Comparison of ENCODE assay signal across 19 cellular contexts in the genomic region with DNA sequence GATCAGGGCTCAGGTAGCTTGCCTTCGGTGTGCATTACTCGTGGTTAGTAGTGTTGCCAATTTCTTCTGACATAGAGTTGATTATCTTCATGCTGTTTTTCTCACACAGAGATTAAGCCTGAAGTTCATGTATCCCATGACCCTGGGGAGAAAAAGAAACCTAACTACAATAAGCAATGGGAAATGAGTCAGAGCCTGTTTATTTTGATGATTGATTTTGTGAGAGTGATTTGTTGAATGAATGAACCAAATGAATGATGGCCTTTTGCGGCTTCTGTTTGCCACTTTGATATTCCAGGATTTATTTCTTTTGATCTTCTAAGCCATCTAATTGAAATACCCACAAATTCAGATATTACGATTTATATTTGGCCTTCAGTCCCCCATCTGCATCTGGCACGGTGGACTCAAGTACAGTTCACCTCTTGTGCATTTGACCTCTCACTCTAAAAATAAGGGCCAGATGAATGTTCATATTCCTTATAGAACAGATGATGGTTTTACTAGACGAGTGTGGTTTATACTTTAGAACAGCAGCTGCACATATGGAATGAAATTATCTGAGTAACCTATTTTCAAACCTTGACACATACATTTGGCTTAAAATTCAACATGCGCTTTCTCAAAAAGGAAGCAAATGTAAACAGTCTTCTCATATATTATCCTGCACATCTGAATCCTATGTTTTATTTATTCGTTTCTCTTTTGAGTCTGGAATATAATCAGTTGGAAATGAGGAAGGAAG.
A peak's percentile ranks its signal among the peaks of the same experiment; 100 is the strongest.
DNase-seq lines count a peak whose midpoint lies in the region; ATAC-seq, FAIRE-seq and TF ChIP-seq lines count a peak whose summit lies in the region.
"Had no signal": no experiment of that assay in that cellular context is flagged by ENCODE, and none has a peak within 500 bp of the region (broad histone marks: within the 10 kb centered on the region; RNA-seq: fewer than 3 reads in every experiment).

No MANE protein-coding gene starts in this region.

- no peaks in the 10 kb centered on the region for H3K36me3 ChIP-seq in left ventricle myocardium inferior
- no peaks in the 10 kb centered on the region for H3K36me3 ChIP-seq in HepG2 (replicated peaks in 1 of 2; ENCODE audit: control insufficient read depth in 1 of 2, insufficient read depth in 2 of 2, low read length in 2 of 2)
- no peaks in the 10 kb centered on the region for H3K36me3 ChIP-seq in neuronal stem cell (replicated peaks in 1 of 2; ENCODE audit: control insufficient read depth in 2 of 2, insufficient read depth in 2 of 2, low read length in 2 of 2)
- H3K36me3 ChIP-seq: thyroid gland had no signal

- H3K9me3 Mint-ChIP-seq in chondrocyte (ENCODE audit: low read depth) = no peaks in the 10 kb centered on the region
- H3K9me3 Mint-ChIP-seq: activated T-helper 2 cell treated with anti-CD3 and anti-CD28 coated beads, Interferon-gamma antibody, Interleukin-2, Interleukin-4, amounts not matched to agents 10 μg/mL and 5 μg/mL and 100 μg/mL, durations not matched to agents 14 hours and 24 hours and 36 hours; nephron progenitor cell; stimulated activated memory B cell treated with anti-CD40 and anti-IgM and Interleukin-4, amounts not matched to agents 10 μg/mL and 1 μg/mL and 100 μg/mL, for 72 hours; T-helper 1 cell treated with Interleukin-12 subunit alpha and Interleukin-12 subunit beta and Interleukin-4 antibody, amounts not matched to agents 30 μg/mL and 1 μg/mL, for 36 hours; WTC11 had no signal

- 49% methylated on average over 8 of the region's 8 CpGs for WGBS in HepG2 (ENCODE audit: low lambda C conversion rate)
- no CpG with 5 or more reads among the region's 8 CpGs for WGBS in neuronal stem cell (ENCODE audit: extremely low coverage in 2 of 2, insufficient read length in 2 of 2, insufficient replicate concordance in 1 of 2), 2 donors

- no peak overlapping the region for H2AK5ac ChIP-seq in neuronal stem cell (ENCODE audit: low read depth, low read length)

- H3K4ac ChIP-seq in neuronal stem cell (ENCODE audit: low read length) = no peak overlapping the region

- TF ChIP-seq CTCF in left ventricle myocardium inferior (IDR thresholded peaks at IDR 0.05; ENCODE audit: borderline replicate concordance) = no peak
- no peak for TF ChIP-seq CTCF in chondrocyte (IDR thresholded peaks at IDR 0.05)
- no peak for TF ChIP-seq CTCF in HepG2 (CRISPR knock-in tag; IDR thresholded peaks at IDR 0.05)

- intact Hi-C loops in left ventricle myocardium inferior (cut with micrococcal nuclease) (no loop called here), cardiac septum (cut with DNase I) (no loop called here), HepG2 (cut with micrococcal nuclease; ENCODE audit: unreplicated experiment) (no loop called here)

- peaks cover 62% of the 10 kb centered on the region for H3K4me1 Mint-ChIP-seq in chondrocyte (ENCODE audit: low read depth)
- H3K4me1 Mint-ChIP-seq: CD14-positive monocyte; stimulated activated memory B cell treated with anti-CD40 and anti-IgM and Interleukin-4, amounts not matched to agents 10 μg/mL and 1 μg/mL and 100 μg/mL, for 72 hours had no signal

- no peak overlapping the region for H4K91ac ChIP-seq in neuronal stem cell (ENCODE audit: low read depth, low read length, poor library complexity)

- H3K18ac ChIP-seq in neuronal stem cell (ENCODE audit: low read length) = no peak overlapping the region

- no peak for TF ChIP-seq POLR2A in HepG2 (IDR thresholded peaks at IDR 0.05; ENCODE audit: insufficient read depth in 1 of 2, low read depth in 2 of 2, low read length in 2 of 2)

- H3K4me2 ChIP-seq in HepG2 (ENCODE audit: low read depth, low read length) (no peak overlapping the region), neuronal stem cell (ENCODE audit: insufficient read depth, low read length, poor library complexity, severe bottlenecking) (no peak overlapping the region)

- H3K79me1 ChIP-seq in neuronal stem cell (ENCODE audit: low read depth, low read length) = no peaks in the 10 kb centered on the region

- FAIRE-seq in HepG2 (lab: Jason Lieb, UNC) = no peak

- H4K20me1 ChIP-seq in HepG2 (ENCODE audit: insufficient read depth, low read length) = no peaks in the 10 kb centered on the region

- no peaks in the 10 kb centered on the region for H3K79me2 ChIP-seq in HepG2 (ENCODE audit: insufficient read depth, low read length)

- no peak overlapping the region for H3K4me3 ChIP-seq in left ventricle myocardium inferior
- no peak overlapping the region for H3K4me3 ChIP-seq in HepG2 (replicated peaks in 1 of 3; ENCODE audit: insufficient read depth in 1 of 3, low read depth in 2 of 3, low read length in 3 of 3)
- no peak overlapping the region for H3K4me3 ChIP-seq in neuronal stem cell (ENCODE audit: low read length in 2 of 2)
- H3K4me3 ChIP-seq: lung, thyroid gland had no signal

- H3K9me3 ChIP-seq in left ventricle myocardium inferior (replicated peaks) = no peaks in the 10 kb centered on the region
- no peaks in the 10 kb centered on the region for H3K9me3 ChIP-seq in HepG2 (ENCODE audit: low read length)
- H3K9me3 ChIP-seq in neuronal stem cell (replicated peaks in 1 of 2; ENCODE audit: control insufficient read depth in 2 of 2, insufficient read depth in 1 of 2, low read depth in 1 of 2, low read length in 2 of 2) = no peaks in the 10 kb centered on the region
- H3K9me3 ChIP-seq: thyroid gland had no signal

- CTCF ChIA-PET in HepG2 (lab: Yijun Ruan, JAX; ENCODE audit: low intra/inter-chr PET ratio, low total read pairs) = no interaction called here

- H2BK15ac ChIP-seq in neuronal stem cell (ENCODE audit: low read length) = no peak overlapping the region

- H2BK120ac ChIP-seq in neuronal stem cell (ENCODE audit: low read depth, low read length) = no peak overlapping the region

- no peak overlapping the region for H3K23ac ChIP-seq in neuronal stem cell (ENCODE audit: low read depth, low read length, poor library complexity)

- H3K36me3 Mint-ChIP-seq in chondrocyte (ENCODE audit: low read depth) = no peaks in the 10 kb centered on the region
- H3K36me3 Mint-ChIP-seq: CD14-positive monocyte; stimulated activated memory B cell treated with anti-CD40 and anti-IgM and Interleukin-4, amounts not matched to agents 10 μg/mL and 1 μg/mL and 100 μg/mL, for 72 hours; WTC11 had no signal

- no peak for TF ChIP-seq RAD21 in HepG2 (CRISPR knock-in tag; IDR thresholded peaks at IDR 0.05)

- H3K9ac ChIP-seq in HepG2 (ENCODE audit: insufficient read depth, low read depth, low read length) (no peak overlapping the region), neuronal stem cell (ENCODE audit: low read depth, low read length, poor library complexity) (no peak overlapping the region)

- H3K27ac ChIP-seq in left ventricle myocardium inferior (replicated peaks) (peak overlapping the region; percentile 52), HepG2 (ENCODE audit: extremely low read length, insufficient read depth, low read length) (no peak overlapping the region), neuronal stem cell (replicated peaks; ENCODE audit: low read length) (no peak overlapping the region)
- H3K27ac ChIP-seq: thyroid gland had no signal

- H2AFZ ChIP-seq in HepG2 (ENCODE audit: low read length) = no peak overlapping the region
- H2AFZ ChIP-seq in neuronal stem cell (ENCODE audit: low read length) = no peak overlapping the region

- POLR2A ChIA-PET in HepG2 (lab: Yijun Ruan, JAX) = no interaction called here

- no TSS peak for BruUV-seq in HepG2 (replicated peaks; lab: Mats Ljungman, UMichigan)

- no peaks in the 10 kb centered on the region for H3K27me3 ChIP-seq in left ventricle myocardium inferior (ENCODE audit: low read depth)
- no peaks in the 10 kb centered on the region for H3K27me3 ChIP-seq in HepG2 (ENCODE audit: control insufficient read depth in 1 of 2, insufficient read depth in 2 of 2, low read length in 2 of 2)
- H3K27me3 ChIP-seq in neuronal stem cell (ENCODE audit: control insufficient read depth in 3 of 3, insufficient read depth in 3 of 3, low read depth in 1 of 3, low read length in 3 of 3) = no peaks in the 10 kb centered on the region
- H3K27me3 ChIP-seq: thyroid gland had no signal

- no peaks in the 10 kb centered on the region for H3K27me3 Mint-ChIP-seq in chondrocyte (ENCODE audit: low read depth)

- DNase-seq in left ventricle myocardium inferior (no peak), cardiac septum (ENCODE audit: low spot score) (no peak), chondrocyte (ENCODE audit: low spot score) (no peak), HepG2 (ENCODE audit: low spot score) (peak; percentile 5), SKM-1 treated with dmso at 0.1 percent for 144 hours (lab: John Stamatoyannopoulos, UW; ENCODE audit: unreplicated experiment) (no peak), AG08395 (ENCODE audit: low spot score) (no peak), neuronal stem cell (ENCODE audit: low spot score) (no peak)
- DNase-seq: H7, NCI-H146, NCI-H446 treated with DMSO at 0.1 percent for 48 hours, nephron progenitor cell, thyroid gland had no signal

- no peak overlapping the region for H3K14ac ChIP-seq in neuronal stem cell (ENCODE audit: low read length)

- TF ChIP-seq EP300 in HepG2 (IDR thresholded peaks at IDR 0.05; ENCODE audit: low read depth in 2 of 2, low read length in 2 of 2) (no peak), HepG2 (CRISPR knock-in tag; IDR thresholded peaks at IDR 0.05; ENCODE audit: borderline replicate concordance) (no peak)

- H3K4me3 Mint-ChIP-seq in chondrocyte (ENCODE audit: unreplicated experiment) = no peak overlapping the region
- H3K4me3 Mint-ChIP-seq: CD14-positive monocyte; nephron progenitor cell; stimulated activated memory B cell treated with anti-CD40 and anti-IgM and Interleukin-4, amounts not matched to agents 10 μg/mL and 1 μg/mL and 100 μg/mL, for 72 hours; T-helper 1 cell treated with Interleukin-12 subunit alpha and Interleukin-12 subunit beta and Interleukin-4 antibody, amounts not matched to agents 30 μg/mL and 1 μg/mL, for 36 hours; WTC11 had no signal

- H3K4me1 ChIP-seq in left ventricle myocardium inferior (peaks cover 34% of the 10 kb centered on the region), HepG2 (ENCODE audit: insufficient read depth, low read length) (no peaks in the 10 kb centered on the region), neuronal stem cell (ENCODE audit: control insufficient read depth in 2 of 2, insufficient read depth in 1 of 2, low read depth in 1 of 2, low read length in 2 of 2) (peaks cover 4 to 5% of the 10 kb centered on the region in 2 donors)

- in situ Hi-C loops in HepG2 (cut with HindIII; ENCODE audit: extremely low pct_ligation_motif_present, low pct_unique_long_range_greater_than_20kb) = no loop called here

- ATAC-seq in HepG2 = no peak
- ATAC-seq in HG03439 (IDR thresholded peaks at IDR 0.05; ENCODE audit: unreplicated experiment) = no peak
- ATAC-seq: stimulated activated memory B cell treated with anti-CD40 and anti-IgM and Interleukin-4, amounts not matched to agents 10 μg/mL and 1 μg/mL and 100 μg/mL, for 72 hours; WTC11 had no signal

- no peak overlapping the region for H4K8ac ChIP-seq in neuronal stem cell (ENCODE audit: low read depth, low read length)

- no peak overlapping the region for H2BK12ac ChIP-seq in neuronal stem cell (ENCODE audit: low read length)

- H3K27ac Mint-ChIP-seq in chondrocyte (ENCODE audit: unreplicated experiment) = peak overlapping the region; percentile 67
- H3K27ac Mint-ChIP-seq: activated T-helper 2 cell treated with anti-CD3 and anti-CD28 coated beads, Interferon-gamma antibody, Interleukin-2, Interleukin-4, amounts not matched to agents 10 μg/mL and 5 μg/mL and 100 μg/mL, durations not matched to agents 14 hours and 24 hours and 36 hours; CD14-positive monocyte; nephron progenitor cell; stimulated activated memory B cell treated with anti-CD40 and anti-IgM and Interleukin-4, amounts not matched to agents 10 μg/mL and 1 μg/mL and 100 μg/mL, for 72 hours; T-helper 1 cell treated with Interleukin-12 subunit alpha and Interleukin-12 subunit beta and Interleukin-4 antibody, amounts not matched to agents 30 μg/mL and 1 μg/mL, for 36 hours; WTC11 had no signal

- H2BK5ac ChIP-seq in neuronal stem cell (ENCODE audit: low read length) = no peak overlapping the region
